In the genomic region with DNA sequence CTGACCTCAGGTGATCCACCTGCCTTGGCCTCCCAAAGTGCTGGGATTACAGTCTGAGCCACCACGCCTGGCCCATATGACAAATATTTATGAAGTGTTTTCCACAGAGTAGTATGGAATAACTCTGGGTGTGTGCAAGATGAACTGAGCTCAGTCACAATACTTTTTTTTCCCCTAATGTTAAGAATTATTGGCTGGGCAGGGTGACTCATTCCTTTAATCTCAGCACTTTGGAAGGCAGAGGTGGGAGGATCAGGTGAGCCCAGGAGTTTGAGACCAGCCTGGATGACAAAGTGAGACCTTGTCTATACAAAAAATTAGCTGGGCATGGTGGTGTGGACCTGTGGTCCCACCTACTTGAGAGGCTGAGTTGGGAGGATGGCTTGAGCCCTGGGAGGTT, we compare ENCODE assay signal across 1 cellular context.
TF ChIP-seq lines count a peak whose summit lies in the region.

No MANE protein-coding gene starts in this region.

TF ChIP-seq in HEK293T, 16 proteins besides CTCF, POLR2A, EP300 and RAD21:
- TF ChIP-seq NFRKB (IDR thresholded peaks at IDR 0.05) (no peak), HDGF (IDR thresholded peaks at IDR 0.05; ENCODE audit: borderline replicate concordance) (no peak), L3MBTL2 (conservative IDR thresholded peaks at IDR 0.05) (no peak), ARNT (IDR thresholded peaks at IDR 0.05) (no peak), FOXK2 (IDR thresholded peaks at IDR 0.05) (no peak), CTBP1 (IDR thresholded peaks at IDR 0.05; ENCODE audit: borderline replicate concordance) (no peak), LEF1 (IDR thresholded peaks at IDR 0.05; ENCODE audit: borderline replicate concordance) (no peak), ELF4 (IDR thresholded peaks at IDR 0.05) (no peak), FOXM1 (IDR thresholded peaks at IDR 0.05; ENCODE audit: borderline replicate concordance) (no peak), BHLHE40 (IDR thresholded peaks at IDR 0.05; ENCODE audit: borderline replicate concordance) (no peak), TARDBP (IDR thresholded peaks at IDR 0.05) (no peak), ZNF384 (IDR thresholded peaks at IDR 0.05) (no peak), FOXA1 (IDR thresholded peaks at IDR 0.05) (no peak), SP1 (IDR thresholded peaks at IDR 0.05) (no peak), SUZ12 (IDR thresholded peaks at IDR 0.05) (no peak), PKNOX1 (IDR thresholded peaks at IDR 0.05) (no peak)
